12 cellular contexts compared by ENCODE assay signal in the genomic region with DNA sequence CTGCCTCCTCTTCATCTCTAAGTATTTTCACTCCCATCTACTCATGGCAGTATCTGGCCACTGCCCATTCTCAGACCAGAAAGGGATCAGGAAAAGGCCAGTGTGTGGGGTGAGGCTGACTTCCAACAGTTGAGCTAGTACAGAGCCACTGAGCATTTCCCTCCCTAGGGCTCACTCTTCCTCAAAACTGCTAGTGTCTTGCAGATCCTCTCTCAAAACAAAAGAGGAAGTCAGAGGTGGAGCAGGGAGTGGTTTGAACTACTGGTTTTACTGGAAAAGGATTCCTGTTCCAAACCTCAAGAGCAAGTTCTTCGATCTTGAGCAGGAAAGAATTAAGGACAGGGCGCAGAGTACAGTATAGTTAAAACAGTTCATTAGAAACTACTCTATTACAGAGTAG. TPM values are rescaled to one million over a fixed set of nuclear protein-coding genes. Genes with fewer than 3 reads are reported as not detected.
A peak's percentile ranks its signal among the peaks of the same experiment; 100 is the strongest.
DNase-seq lines count a peak whose midpoint lies in the region; ATAC-seq and TF ChIP-seq lines count a peak whose summit lies in the region.
"Had no signal": no experiment of that assay in that cellular context is flagged by ENCODE, and none has a peak within 500 bp of the region (broad histone marks: within the 10 kb centered on the region; RNA-seq: fewer than 3 reads in every experiment).

No MANE protein-coding gene starts in this region.

- no peak for DNase-seq in activated T-cell treated with anti-CD3 and anti-CD28 coated beads, Interleukin-2, amount 50 U/mL, for 72 hours
- DNase-seq in activated T-cell treated with anti-CD3 and anti-CD28 coated beads, Interleukin-2, amount 50 U/mL, for 4 hours = no peak
- peak; percentile 44 for DNase-seq in NOMO-1 treated with dmso at 0.1 percent for 144 hours (lab: John Stamatoyannopoulos, UW; ENCODE audit: unreplicated experiment)
- no peak for DNase-seq in sciatic nerve (ENCODE audit: low spot score)
- DNase-seq in mesothelial cell of epicardium (ENCODE audit: low spot score in 2 of 2, unreplicated experiment in 2 of 2) = no peak
- DNase-seq in T-helper 17 cell = no peak
- DNase-seq: activated CD4-positive, alpha-beta T cell treated with anti-CD3 and anti-CD28 coated beads for 1 hour; NCI-H2171 treated with DMSO at 0.1 percent for 48 hours; posterior cingulate gyrus had no signal

- no peak for TF ChIP-seq CTCF in mesothelial cell of epicardium (IDR thresholded peaks at IDR 0.05; ENCODE audit: unreplicated experiment)

- peaks cover 0 to 6% of the 10 kb centered on the region in 2 donors for H3K4me1 ChIP-seq in esophagus (ENCODE audit: control insufficient read depth in 2 of 2, insufficient read depth in 2 of 2, low read length in 1 of 2)
- H3K4me1 ChIP-seq: A549 had no signal

- no peaks in the 10 kb centered on the region for H3K27me3 Mint-ChIP-seq in activated T-cell treated with anti-CD3 and anti-CD28 coated beads, Interleukin-2, amount 50 U/mL, for 72 hours (ENCODE audit: low read depth)
- no peaks in the 10 kb centered on the region for H3K27me3 Mint-ChIP-seq in activated T-cell treated with anti-CD3 and anti-CD28 coated beads, Interleukin-2, amount 50 U/mL, for 4 hours (ENCODE audit: low read depth)
- no peaks in the 10 kb centered on the region for H3K27me3 Mint-ChIP-seq in mesothelial cell of epicardium (ENCODE audit: low read depth)
- H3K27me3 Mint-ChIP-seq in T-helper 17 cell = no peaks in the 10 kb centered on the region

- H3K4me3 ChIP-seq in esophagus (ENCODE audit: low read depth in 1 of 2, low read length in 2 of 2) = no peak overlapping the region
- H3K4me3 ChIP-seq: A549 had no signal

- intact Hi-C loops in sciatic nerve (cut with DNase I) = no loop called here

- no peaks in the 10 kb centered on the region for H3K36me3 ChIP-seq in esophagus (ENCODE audit: control insufficient read depth in 2 of 2, insufficient read depth in 2 of 2, low read length in 1 of 2)

- no peak for ATAC-seq in activated T-cell treated with anti-CD3 and anti-CD28 coated beads, Interleukin-2, amount 50 U/mL, for 72 hours (replicated peaks in 1 of 2)
- ATAC-seq in activated T-cell treated with anti-CD3 and anti-CD28 coated beads, Interleukin-2, amount 50 U/mL, for 4 hours = no peak
- peak; percentile 63 for ATAC-seq in sciatic nerve
- ATAC-seq in GM18520 (IDR thresholded peaks at IDR 0.05; ENCODE audit: unreplicated experiment) = no peak
- no peak for ATAC-seq in T-helper 17 cell
- ATAC-seq: A549 had no signal

- H3K4me1 Mint-ChIP-seq in activated T-cell treated with anti-CD3 and anti-CD28 coated beads, Interleukin-2, amount 50 U/mL, for 72 hours (ENCODE audit: low read depth) = peaks cover 69% of the 10 kb centered on the region
- peaks cover 56% of the 10 kb centered on the region for H3K4me1 Mint-ChIP-seq in activated T-cell treated with anti-CD3 and anti-CD28 coated beads, Interleukin-2, amount 50 U/mL, for 4 hours (ENCODE audit: low read depth)
- H3K4me1 Mint-ChIP-seq in mesothelial cell of epicardium = peaks cover 8% of the 10 kb centered on the region
- peaks cover 36% of the 10 kb centered on the region for H3K4me1 Mint-ChIP-seq in T-helper 17 cell

- H3K9me3 ChIP-seq in esophagus (ENCODE audit: control insufficient read depth in 2 of 2, insufficient read depth in 1 of 2, low read depth in 1 of 2, low read length in 1 of 2) = no peaks in the 10 kb centered on the region
- H3K9me3 ChIP-seq in T-helper 17 cell (ENCODE audit: control insufficient read depth, low read length, poor library complexity, severe bottlenecking) = no peaks in the 10 kb centered on the region
- H3K9me3 ChIP-seq: A549 had no signal

- peak overlapping the region; percentile 87 to 90 for H3K27ac ChIP-seq in esophagus (ENCODE audit: low read depth in 2 of 2, low read length in 1 of 2)
- H3K27ac ChIP-seq: A549 had no signal

- H3K36me3 Mint-ChIP-seq in activated T-cell treated with anti-CD3 and anti-CD28 coated beads, Interleukin-2, amount 50 U/mL, for 72 hours (ENCODE audit: insufficient read depth in 2 of 2) = no peaks in the 10 kb centered on the region
- peaks cover 1% of the 10 kb centered on the region for H3K36me3 Mint-ChIP-seq in activated T-cell treated with anti-CD3 and anti-CD28 coated beads, Interleukin-2, amount 50 U/mL, for 4 hours (ENCODE audit: insufficient read depth)
- no peaks in the 10 kb centered on the region for H3K36me3 Mint-ChIP-seq in mesothelial cell of epicardium
- no peaks in the 10 kb centered on the region for H3K36me3 Mint-ChIP-seq in T-helper 17 cell (ENCODE audit: low read depth)

- H3K27me3 ChIP-seq in esophagus (ENCODE audit: control insufficient read depth in 1 of 2, insufficient read depth in 2 of 2, low read length in 2 of 2) = no peaks in the 10 kb centered on the region

- H3K4me3 Mint-ChIP-seq in activated T-cell treated with anti-CD3 and anti-CD28 coated beads, Interleukin-2, amount 50 U/mL, for 72 hours = peak overlapping the region; percentile 37 to 54
- no peak overlapping the region for H3K4me3 Mint-ChIP-seq in activated T-cell treated with anti-CD3 and anti-CD28 coated beads, Interleukin-2, amount 50 U/mL, for 4 hours
- H3K4me3 Mint-ChIP-seq in mesothelial cell of epicardium = no peak overlapping the region
- H3K4me3 Mint-ChIP-seq in T-helper 17 cell = no peak overlapping the region

- 41 to 53% methylated on average over 2 of the region's 2 CpGs for WGBS in esophagus, 2 donors

- peak overlapping the region; percentile 83 for H3K27ac Mint-ChIP-seq in activated T-cell treated with anti-CD3 and anti-CD28 coated beads, Interleukin-2, amount 50 U/mL, for 72 hours
- H3K27ac Mint-ChIP-seq in mesothelial cell of epicardium = no peak overlapping the region
- no peak overlapping the region for H3K27ac Mint-ChIP-seq in T-helper 17 cell

- no peaks in the 10 kb centered on the region for H3K9me3 Mint-ChIP-seq in activated T-cell treated with anti-CD3 and anti-CD28 coated beads, Interleukin-2, amount 50 U/mL, for 72 hours
- H3K9me3 Mint-ChIP-seq in activated T-cell treated with anti-CD3 and anti-CD28 coated beads, Interleukin-2, amount 50 U/mL, for 4 hours = peaks cover 3% of the 10 kb centered on the region
- H3K9me3 Mint-ChIP-seq in mesothelial cell of epicardium = no peaks in the 10 kb centered on the region

RNA-seq across cellular contexts. Expression of a gene that starts 11.7 kb away (rescaled TPM):
- total RNA-seq in activated T-cell treated with anti-CD3 and anti-CD28 coated beads, Interleukin-2, amount 50 U/mL, for 72 hours = under 1 TPM; 0.77 to 0.90 TPM
- under 1 TPM in 2 of 3 donors, not detected in 1; 0.16 to 0.30 TPM for total RNA-seq in activated T-cell treated with anti-CD3 and anti-CD28 coated beads, Interleukin-2, amount 50 U/mL, for 4 hours
- polyA plus RNA-seq in esophagus = under 1 TPM in 1 of 2 donors, not detected in 1; 0.10 TPM
- 0.71 TPM for total RNA-seq in sciatic nerve
- 0.70 to 1.1 TPM (median 1.1 TPM) in 3 replicates for total RNA-seq in mesothelial cell of epicardium
- under 1 TPM; 0.47 TPM for total RNA-seq in T-helper 17 cell
- polyA plus RNA-seq: A549 had no signal

RNA-seq across cellular contexts. Expression of a gene that starts 24.4 kb away (rescaled TPM):
- total RNA-seq in activated T-cell treated with anti-CD3 and anti-CD28 coated beads, Interleukin-2, amount 50 U/mL, for 72 hours = 100 to 1,000 TPM; 111 to 115 TPM
- total RNA-seq in activated T-cell treated with anti-CD3 and anti-CD28 coated beads, Interleukin-2, amount 50 U/mL, for 4 hours = 100 to 1,000 TPM; 198 to 236 (median 221) TPM
- polyA plus RNA-seq in esophagus = 100 to 1,000 TPM in 1 of 2 donors, 10 to 100 TPM in 1; 40.6 to 121 TPM
- total RNA-seq in sciatic nerve (34.2 TPM), mesothelial cell of epicardium (10.3 to 11.3 TPM (median 10.4 TPM) in 3 replicates), T-helper 17 cell (100 to 1,000 TPM in 1 of 2 donors, 10 to 100 TPM in 1; 79.8 to 127 TPM)

RNA-seq across cellular contexts. Expression of a gene that starts 32.4 kb away (rescaled TPM):
- 10 to 100 TPM; 38.2 to 45.8 TPM for total RNA-seq in activated T-cell treated with anti-CD3 and anti-CD28 coated beads, Interleukin-2, amount 50 U/mL, for 72 hours
- total RNA-seq in activated T-cell treated with anti-CD3 and anti-CD28 coated beads, Interleukin-2, amount 50 U/mL, for 4 hours = 10 to 100 TPM; 33.6 to 43.4 (median 39.9) TPM
- 10 to 100 TPM; 21.5 to 24.4 TPM for polyA plus RNA-seq in esophagus
- total RNA-seq in sciatic nerve (33.0 TPM), mesothelial cell of epicardium (32.3 to 37.5 TPM (median 33.7 TPM) in 3 replicates), T-helper 17 cell (10 to 100 TPM; 58.5 to 58.9 TPM)

RNA-seq across cellular contexts. Expression of a gene that starts 38.6 kb away (rescaled TPM):
- total RNA-seq in activated T-cell treated with anti-CD3 and anti-CD28 coated beads, Interleukin-2, amount 50 U/mL, for 72 hours = 100 to 1,000 TPM; 198 to 209 TPM
- 100 to 1,000 TPM; 265 to 309 (median 300) TPM for total RNA-seq in activated T-cell treated with anti-CD3 and anti-CD28 coated beads, Interleukin-2, amount 50 U/mL, for 4 hours
- polyA plus RNA-seq in esophagus = 100 to 1,000 TPM in 1 of 2 donors, 10 to 100 TPM in 1; 70.6 to 115 TPM
- total RNA-seq in sciatic nerve = 68.0 TPM
- 283 to 304 TPM (median 299 TPM) in 3 replicates for total RNA-seq in mesothelial cell of epicardium
- 100 to 1,000 TPM in 1 of 2 donors, 10 to 100 TPM in 1; 89.6 to 113 TPM for total RNA-seq in T-helper 17 cell

RNA-seq across cellular contexts. Expression of a gene that starts 39.0 kb away (rescaled TPM):
- total RNA-seq in activated T-cell treated with anti-CD3 and anti-CD28 coated beads, Interleukin-2, amount 50 U/mL, for 72 hours = 10 to 100 TPM; 50.7 to 68.1 TPM
- total RNA-seq in activated T-cell treated with anti-CD3 and anti-CD28 coated beads, Interleukin-2, amount 50 U/mL, for 4 hours = 10 to 100 TPM; 73.4 to 86.5 (median 75.4) TPM
- polyA plus RNA-seq in esophagus = 10 to 100 TPM; 22.8 to 34.7 TPM
- total RNA-seq in sciatic nerve = 38.8 TPM
- 67.0 to 72.9 TPM (median 69.7 TPM) in 3 replicates for total RNA-seq in mesothelial cell of epicardium
- total RNA-seq in T-helper 17 cell = 10 to 100 TPM; 48.9 to 55.3 TPM

Comparison
In these comparisons a context has a peak if more than half of its experiments do, and no peak if none do; other contexts are left out.
1. H3K4me3 Mint-ChIP-seq: peak in activated T-cell treated with anti-CD3 and anti-CD28 coated beads, Interleukin-2, amount 50 U/mL, for 72 hours (2 of 2); none in activated T-cell treated with anti-CD3 and anti-CD28 coated beads, Interleukin-2, amount 50 U/mL, for 4 hours (single experiment), mesothelial cell of epicardium (single experiment) and T-helper 17 cell (single experiment).